Comparison of ENCODE assay signal across 2 cellular contexts in the genomic region with DNA sequence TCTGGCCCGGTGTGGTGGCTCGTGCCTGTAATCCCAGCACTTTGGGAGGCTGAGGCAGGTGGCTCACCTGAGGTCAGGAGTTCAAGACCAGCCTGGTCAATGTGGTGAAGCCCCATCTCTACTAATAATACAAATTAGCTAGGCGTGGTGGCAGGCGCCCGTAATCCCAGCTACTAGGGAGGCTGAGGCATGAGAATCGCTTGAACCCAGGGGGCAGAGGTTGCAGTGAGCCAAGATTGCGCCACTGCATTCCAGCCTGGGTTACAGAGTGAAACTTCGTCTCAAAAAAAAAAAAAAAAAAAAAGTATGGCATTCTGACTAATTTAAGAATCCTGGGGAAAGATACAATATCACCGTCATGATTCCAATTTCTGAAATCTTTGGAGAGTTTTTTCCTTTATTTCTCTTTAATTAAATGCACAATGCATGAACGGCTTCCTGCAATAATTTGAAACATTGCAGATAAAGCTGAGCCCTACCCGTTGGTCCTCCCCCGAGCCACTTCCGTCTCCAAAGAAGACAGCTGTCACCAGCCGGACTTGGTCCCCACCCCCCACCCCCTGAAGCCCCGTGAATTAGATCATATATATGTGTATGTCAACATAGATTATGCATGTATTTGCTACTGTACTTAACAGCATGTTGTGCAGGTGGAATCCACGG.
TF ChIP-seq lines count a peak whose summit lies in the region.

No MANE protein-coding gene starts in this region.

TF ChIP-seq in A549, 52 proteins besides CTCF, POLR2A, EP300 and RAD21:
- TF ChIP-seq SMC3 (IDR thresholded peaks at IDR 0.05) (no peak), ZNF302 (CRISPR knock-in tag; IDR thresholded peaks at IDR 0.05) (no peak), HMGXB4 (CRISPR knock-in tag; IDR thresholded peaks at IDR 0.05; ENCODE audit: borderline replicate concordance) (no peak), CEBPB (IDR thresholded peaks at IDR 0.05) (peak; percentile 42 to 81; a peak in 3 of 4 replicates)

TF ChIP-seq in H1, 55 proteins besides CTCF, POLR2A, EP300 and RAD21:
- TF ChIP-seq TCF12 (IDR thresholded peaks at IDR 0.05; ENCODE audit: low read depth, low read length): no peak
- no peak for TF ChIP-seq ZNF274 (IDR thresholded peaks at IDR 0.05; ENCODE audit: borderline replicate concordance, extremely low read depth, low read length)
- no peak for TF ChIP-seq EZH2 (IDR thresholded peaks at IDR 0.05; ENCODE audit: low read depth, low read length, severe bottlenecking)
- TF ChIP-seq CEBPB (IDR thresholded peaks at IDR 0.05; ENCODE audit: low read depth, low read length): 0 out of 2 replicates have a peak, but pooled peaks have one; percentile 15
